Comparison of ENCODE assay signal across 13 cellular contexts in the genomic region with DNA sequence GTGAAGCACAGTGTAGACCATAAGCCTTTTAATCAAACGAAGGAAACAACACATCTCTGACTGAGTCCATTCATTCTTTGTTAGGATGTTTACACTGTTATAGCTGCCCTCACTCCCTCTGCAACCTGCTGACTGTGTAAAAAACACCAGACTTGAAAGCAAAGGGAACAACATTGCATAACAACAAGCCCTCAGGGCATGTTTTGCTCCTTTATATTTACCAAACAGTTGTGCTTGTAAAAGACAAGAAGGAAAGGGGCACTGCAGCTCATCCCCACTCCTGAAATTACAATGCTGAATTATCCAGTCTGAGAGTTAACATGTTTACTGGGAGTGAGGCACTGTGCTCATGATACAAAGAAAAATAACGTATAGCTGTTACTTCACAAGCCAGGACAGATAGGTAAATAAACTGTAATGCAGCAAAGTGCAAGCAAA. TPM values are rescaled to one million over a fixed set of nuclear protein-coding genes. Genes with fewer than 3 reads are reported as not detected.
DNase-seq lines count a peak whose midpoint lies in the region; ATAC-seq, FAIRE-seq and TF ChIP-seq lines count a peak whose summit lies in the region.
"Had no signal": no experiment of that assay in that cellular context is flagged by ENCODE, and none has a peak within 500 bp of the region (broad histone marks: within the 10 kb centered on the region; RNA-seq: fewer than 3 reads in every experiment).

No MANE protein-coding gene starts in this region.

- no peak for TF ChIP-seq EP300 in K562 (IDR thresholded peaks at IDR 0.05; ENCODE audit: low read length)

- no peak overlapping the region for H3K9ac ChIP-seq in K562 (ENCODE audit: insufficient read depth in 1 of 2, low read depth in 2 of 2, low read length in 2 of 2)

- H3K9me3 ChIP-seq in K562 (replicated peaks; ENCODE audit: control insufficient read depth, insufficient read depth, low read depth, low read length), result no peaks in the 10 kb centered on the region
- H3K9me3 ChIP-seq: neutrophil had no signal

- H3K9me3 Mint-ChIP-seq in T-cell (no peaks in the 10 kb centered on the region), glutamatergic neuron (ENCODE audit: unreplicated experiment) (peaks cover 1% of the 10 kb centered on the region)

- H3K4me1 ChIP-seq in K562 (replicated peaks in 1 of 2; ENCODE audit: control insufficient read depth in 2 of 2, insufficient read depth in 2 of 2, low read length in 2 of 2), result peaks cover 0 to 6% of the 10 kb centered on the region in 2 experiments; a peak in 1 of 5 replicates

- CTCF ChIA-PET in K562 (lab: Yijun Ruan, JAX; ENCODE audit: low intra/inter-chr PET ratio), result no interaction called here
- CTCF ChIA-PET in T-cell (lab: Charles Lee), result interaction anchor here in 1 of 2 donors (1.0 kb wide), 1 partner anchor 225 kb away, joined by 3 read pairs; no protein-coding TSS in a partner anchor

- no peaks in the 10 kb centered on the region for H4K20me1 ChIP-seq in K562 (replicated peaks; ENCODE audit: control insufficient read depth, insufficient read depth, low read length)

- in situ Hi-C loops in K562 (cut with MboI), result no loop called here

- no peaks in the 10 kb centered on the region for H3K36me3 ChIP-seq in K562 (ENCODE audit: control insufficient read depth, insufficient read depth, low read length)
- H3K36me3 ChIP-seq: neutrophil had no signal

- TF ChIP-seq POLR2A in K562 (conservative IDR thresholded peaks at IDR 0.05), result no peak

- H3K27ac Mint-ChIP-seq in T-cell (no peak overlapping the region), glutamatergic neuron (ENCODE audit: unreplicated experiment) (no peak overlapping the region)

- intact Hi-C loops in K562 (cut with micrococcal nuclease) (no loop called here), posterior vena cava (cut with DNase I) (no loop called here)

- POLR2A ChIA-PET in K562 (lab: Yijun Ruan, JAX), result interaction anchor here (1.2 kb wide), 1 partner anchor 19 kb away, joined by 3 read pairs; no protein-coding TSS in a partner anchor
- POLR2A ChIA-PET in T-cell (lab: Charles Lee), result no interaction called here

- DNase-seq in DMS79 (lab: John Stamatoyannopoulos, UW) (peak; percentile 36), NCI-H146 (lab: John Stamatoyannopoulos, UW) (peak; percentile 57), K562 (ENCODE audit: extremely low read depth in 1 of 4, low spot score in 3 of 4) (no peak), medulla oblongata (ENCODE audit: extremely low spot score) (peak; percentile 89), posterior vena cava (ENCODE audit: low spot score) (no peak), T-cell (no peak), glutamatergic neuron (no peak)
- no peak for DNase-seq in activated CD4-positive, alpha-beta T cell treated with anti-CD3 and anti-CD28 coated beads, Interleukin-2, amount 50 U/mL, for 1 hour
- DNase-seq: activated CD8-positive, alpha-beta memory T cell treated with anti-CD3 and anti-CD28 coated beads for 24 hours; amniotic stem cell; NCI-H2107 had no signal

- no peak for TF ChIP-seq RAD21 in K562 (CRISPR knock-in tag; conservative IDR thresholded peaks at IDR 0.05 in 1 of 2, IDR thresholded peaks at IDR 0.05 in 1 of 2)

- 0% methylated on average over 2 of the region's 2 CpGs for WGBS in K562 (ENCODE audit: insufficient coverage, low coverage, missing lambda C conversion rate)

- TF ChIP-seq CTCF in K562 (IDR thresholded peaks at IDR 0.05 in 2 of 3, conservative IDR thresholded peaks at IDR 0.05 in 1 of 3; ENCODE audit: insufficient read depth in 2 of 3, low read depth in 1 of 3, low read length in 3 of 3) (no peak), glutamatergic neuron (IDR thresholded peaks at IDR 0.05; ENCODE audit: partially characterized antibody, unreplicated experiment) (no peak)

- H3K27ac ChIP-seq in K562 (ENCODE audit: extremely low read depth, low read depth, low read length), result no peak overlapping the region
- H3K27ac ChIP-seq: neutrophil had no signal

- H3K9me1 ChIP-seq in K562 (ENCODE audit: control insufficient read depth, insufficient read depth, low read length), result no peaks in the 10 kb centered on the region

- peaks cover 0 to 19% of the 10 kb centered on the region in 2 experiments; a peak in 3 of 5 replicates for H3K27me3 ChIP-seq in K562 (ENCODE audit: control insufficient read depth in 2 of 2, insufficient read depth in 2 of 2, low read length in 2 of 2)

- BruUV-seq in K562 (replicated peaks; lab: Mats Ljungman, UMichigan), result no TSS peak

- H3K36me3 Mint-ChIP-seq in T-cell (peaks cover 5% of the 10 kb centered on the region), glutamatergic neuron (ENCODE audit: unreplicated experiment) (peaks cover 8% of the 10 kb centered on the region)

- no peaks in the 10 kb centered on the region for H3K79me2 ChIP-seq in K562 (ENCODE audit: control insufficient read depth, insufficient read depth, low read length)

- no peak overlapping the region for H3K4me3 Mint-ChIP-seq in T-cell
- no peak overlapping the region for H3K4me3 Mint-ChIP-seq in glutamatergic neuron (ENCODE audit: unreplicated experiment)

- no peak for FAIRE-seq in K562 (lab: Jason Lieb, UNC)
- FAIRE-seq: islet of Langerhans had no signal

- H3K4me1 Mint-ChIP-seq in T-cell, result peaks cover 35 to 45% (median 41%) of the 10 kb centered on the region in 3 donors
- H3K4me1 Mint-ChIP-seq in glutamatergic neuron (ENCODE audit: low read depth, unreplicated experiment), result peaks cover 29% of the 10 kb centered on the region

- H2AFZ ChIP-seq in K562 (ENCODE audit: low read depth, low read length), result no peak overlapping the region

- ATAC-seq in K562 (no peak), T-cell (replicated peaks in 1 of 4) (no peak)

- no peak overlapping the region for H3K4me3 ChIP-seq in K562

- no peak overlapping the region for H3K4me2 ChIP-seq in K562 (ENCODE audit: insufficient read depth, low read length)

- H3K27me3 Mint-ChIP-seq in T-cell (no peaks in the 10 kb centered on the region), glutamatergic neuron (ENCODE audit: unreplicated experiment) (no peaks in the 10 kb centered on the region)

TF ChIP-seq in K562, 482 proteins besides CTCF, POLR2A, EP300 and RAD21:
- TF ChIP-seq, protein P1, sequence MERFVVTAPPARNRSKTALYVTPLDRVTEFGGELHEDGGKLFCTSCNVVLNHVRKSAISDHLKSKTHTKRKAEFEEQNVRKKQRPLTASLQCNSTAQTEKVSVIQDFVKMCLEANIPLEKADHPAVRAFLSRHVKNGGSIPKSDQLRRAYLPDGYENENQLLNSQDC (CRISPR knock-in tag; IDR thresholded peaks at IDR 0.05), result no peak
- peak; percentile 33; the same call in 1 of the 2 replicates for TF ChIP-seq C11orf30 (IDR thresholded peaks at IDR 0.05; ENCODE audit: low read depth)
- TF ChIP-seq ESRRB (CRISPR knock-in tag; IDR thresholded peaks at IDR 0.05; ENCODE audit: borderline replicate concordance), result no peak
- no peak for TF ChIP-seq MXI1 (IDR thresholded peaks at IDR 0.05; ENCODE audit: low read depth, low read length)

RNA-seq across cellular contexts. Expression of a gene that starts 46.4 kb away (rescaled TPM):
- 1.1 and 2.7 TPM in 2 replicates for total RNA-seq in K562 (2011; cell fraction: chromatin; rRNA removed; ENCODE audit: low replicate concordance)
- 0.17 and 0.92 TPM in 2 replicates for total RNA-seq in K562 (2011; cell fraction: nucleolus; rRNA removed)
- total RNA-seq in K562 (2011; cell fraction: nucleoplasm; rRNA removed), result 0.88 and 1.5 TPM in 2 replicates
- total RNA-seq in K562 (2014; rRNA removed) (0.29 and 1.2 TPM in 2 replicates), K562 (2014; rRNA removed; fragmentation: Illumina TruSeq; extraction: Trizol) (0.83 and 1.1 TPM in 2 replicates), K562 (2015; rRNA removed; fragmentation: Illumina TruSeq; extraction: Trizol) (0.58 and 1.1 TPM in 2 replicates), K562 (2021) (0.71 and 0.72 TPM in 2 replicates), posterior vena cava (10 to 100 TPM; 22.1 to 27.9 TPM), T-cell (10 to 100 TPM; 18.6 to 44.5 (median 20.1) TPM), glutamatergic neuron (ENCODE audit: unreplicated experiment) (59.4 TPM)
- polyA plus RNA-seq in K562 (2011; rRNA removed) (0.84 and 1.0 TPM in 2 replicates), K562 (2014; fragmentation: Illumina TruSeq; extraction: Trizol) (1.3 TPM in 2 replicates), K562 (2014; fragmentation: Nextera tagmentation; extraction: Ambion mirVana) (1 to 10 TPM in 1 of 2 experiments, under 1 TPM in 1; 0.68 to 1.0 TPM), K562 (2014; rRNA removed) (0.29 and 0.42 TPM in 2 replicates)
- polyA plus RNA-seq in K562 (2011; cell fraction: cytosol; rRNA removed), result 0.28 and 0.94 TPM in 2 replicates
- 0.38 and 0.46 TPM in 2 replicates for polyA plus RNA-seq in K562 (2011; cell fraction: nucleus; rRNA removed)
- polyA plus RNA-seq in K562 (2012), result 1.00 and 1.1 TPM in 2 replicates
- 1.1 and 3.2 TPM in 2 replicates for polyA minus RNA-seq in K562 (2011; rRNA and poly(A)+ RNA removed)
- 0.38 and 1.4 TPM in 2 replicates for polyA minus RNA-seq in K562 (2011; cell fraction: cytosol; rRNA and poly(A)+ RNA removed)
- polyA minus RNA-seq in K562 (2011; cell fraction: nucleus; rRNA and poly(A)+ RNA removed), result 0.27 and 1.00 TPM in 2 replicates

Comparison
In these comparisons a context has a peak if more than half of its experiments do, and no peak if none do; other contexts are left out.
1. DNase-seq: peak in DMS79 (single experiment), NCI-H146 (single experiment) and medulla oblongata (single experiment); none in K562 (0 of 4), posterior vena cava (single experiment), T-cell (0 of 34), activated CD4-positive, alpha-beta T cell treated with anti-CD3 and anti-CD28 coated beads, Interleukin-2, amount 50 U/mL, for 1 hour (single experiment) and glutamatergic neuron (single experiment).
2. RNA of a gene that starts 46.4 kb away (total RNA-seq): 59.4 TPM in glutamatergic neuron (single experiment), 22.1 to 27.9 TPM in posterior vena cava and 18.6 to 44.5 TPM in T-cell; 0.17 to 2.7 TPM in K562; every median in the first group is over 4 times any median in the second.